Comparison of ENCODE assay signal across 1 cellular context in the genomic region with DNA sequence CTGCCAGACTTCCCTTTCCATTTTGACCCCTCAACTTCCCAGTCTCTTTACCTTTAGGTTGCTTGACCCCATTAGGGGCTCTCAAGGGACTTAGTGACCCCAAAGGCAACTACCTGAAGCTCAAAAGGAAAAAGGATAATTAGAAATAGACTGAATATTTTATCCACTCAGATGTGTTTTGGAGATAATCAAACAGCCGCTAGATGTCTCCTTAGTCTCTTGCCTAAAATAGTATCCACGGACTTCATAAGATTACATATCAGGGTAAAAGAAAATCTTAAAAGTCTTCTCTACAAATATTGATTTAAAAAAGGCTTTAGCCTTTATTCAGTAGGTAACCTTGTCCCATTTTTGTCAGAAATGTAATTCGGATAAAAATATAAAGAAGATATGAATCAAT.
A peak's percentile ranks its signal among the peaks of the same experiment; 100 is the strongest.
TF ChIP-seq lines count a peak whose summit lies in the region.

No MANE protein-coding gene starts in this region.

TF ChIP-seq in K562, 482 proteins besides CTCF, POLR2A, EP300 and RAD21:
- TF ChIP-seq, protein P1, sequence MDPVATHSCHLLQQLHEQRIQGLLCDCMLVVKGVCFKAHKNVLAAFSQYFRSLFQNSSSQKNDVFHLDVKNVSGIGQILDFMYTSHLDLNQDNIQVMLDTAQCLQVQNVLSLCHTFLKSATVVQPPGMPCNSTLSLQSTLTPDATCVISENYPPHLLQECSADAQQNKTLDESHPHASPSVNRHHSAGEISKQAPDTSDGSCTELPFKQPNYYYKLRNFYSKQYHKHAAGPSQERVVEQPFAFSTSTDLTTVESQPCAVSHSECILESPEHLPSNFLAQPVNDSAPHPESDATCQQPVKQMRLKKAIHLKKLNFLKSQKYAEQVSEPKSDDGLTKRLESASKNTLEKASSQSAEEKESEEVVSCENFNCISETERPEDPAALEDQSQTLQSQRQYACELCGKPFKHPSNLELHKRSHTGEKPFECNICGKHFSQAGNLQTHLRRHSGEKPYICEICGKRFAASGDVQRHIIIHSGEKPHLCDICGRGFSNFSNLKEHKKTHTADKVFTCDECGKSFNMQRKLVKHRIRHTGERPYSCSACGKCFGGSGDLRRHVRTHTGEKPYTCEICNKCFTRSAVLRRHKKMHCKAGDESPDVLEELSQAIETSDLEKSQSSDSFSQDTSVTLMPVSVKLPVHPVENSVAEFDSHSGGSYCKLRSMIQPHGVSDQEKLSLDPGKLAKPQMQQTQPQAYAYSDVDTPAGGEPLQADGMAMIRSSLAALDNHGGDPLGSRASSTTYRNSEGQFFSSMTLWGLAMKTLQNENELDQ (CRISPR knock-in tag; IDR thresholded peaks at IDR 0.05; ENCODE audit: borderline replicate concordance) = no peak
- TF ChIP-seq GATA2 (CRISPR knock-in tag; IDR thresholded peaks at IDR 0.05) (0 out of 2 replicates have a peak, but pooled peaks have one; percentile 16), MEF2A (IDR thresholded peaks at IDR 0.05; ENCODE audit: control insufficient read depth, low read depth, low read length) (peak; percentile 73), MEF2D (tag; conservative IDR thresholded peaks at IDR 0.05; ENCODE audit: low read depth) (0 out of 2 replicates have a peak, but pooled peaks have one; percentile 34), MITF (IDR thresholded peaks at IDR 0.05) (no peak), SAFB2 (IDR thresholded peaks at IDR 0.05; ENCODE audit: borderline replicate concordance, low read depth, low read length, severe bottlenecking) (no peak), NEUROD1 (IDR thresholded peaks at IDR 0.05; ENCODE audit: borderline replicate concordance, low read depth, low read length, partially characterized antibody) (no peak)
